ENCODE assay signal across 8 cellular contexts in the genomic region with DNA sequence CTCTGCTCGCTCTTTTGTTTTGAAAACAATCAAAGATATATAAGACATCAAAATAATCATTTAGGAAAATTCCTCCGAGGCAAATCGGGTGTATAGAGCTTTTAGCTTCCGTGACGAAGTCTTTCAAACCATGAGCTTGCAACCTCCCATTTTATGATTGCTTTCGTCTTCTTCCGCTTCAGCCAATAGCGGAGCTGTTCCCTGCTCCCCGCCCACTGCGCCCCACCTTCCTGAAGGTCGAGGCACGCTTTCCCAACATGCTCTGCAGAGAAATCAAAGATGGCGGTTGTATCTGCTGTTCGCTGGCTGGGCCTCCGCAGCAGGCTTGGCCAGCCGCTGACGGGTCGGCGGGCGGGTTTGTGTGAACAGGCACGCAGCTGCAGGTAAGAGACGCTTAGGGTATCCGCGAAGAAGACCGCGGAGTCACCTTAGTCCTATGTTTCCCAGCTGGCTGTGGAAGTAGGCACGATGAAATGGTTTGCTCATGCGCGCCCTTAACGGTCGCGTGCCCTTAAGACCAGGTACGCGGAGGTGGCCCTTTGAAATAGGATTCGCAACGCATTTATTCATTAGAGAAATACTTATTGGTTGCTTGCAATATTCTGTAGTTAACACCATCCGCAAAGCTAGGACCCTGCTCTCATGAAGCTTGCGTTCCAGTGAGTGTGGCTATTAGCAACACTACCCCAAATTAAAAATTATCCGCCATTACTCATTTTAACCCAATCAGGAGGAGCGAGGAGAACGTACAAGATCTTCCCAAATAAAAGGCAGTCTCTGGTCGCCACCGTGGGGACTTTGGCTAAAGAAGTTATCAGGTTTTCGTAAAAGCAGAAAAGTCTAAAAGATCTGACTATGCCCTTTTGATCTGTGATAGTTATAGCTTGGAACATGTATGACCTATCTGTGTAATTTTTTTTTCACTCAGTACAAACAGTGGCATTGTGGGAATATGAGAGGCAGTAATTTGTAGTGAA. TPM values are rescaled to one million over a fixed set of nuclear protein-coding genes. Genes with fewer than 3 reads are reported as not detected.
A peak's percentile ranks its signal among the peaks of the same experiment; 100 is the strongest.
DNase-seq lines count a peak whose midpoint lies in the region; ATAC-seq and TF ChIP-seq lines count a peak whose summit lies in the region.

TSS of gene PTCD3 (plus strand) at position 267 of the 977 bp plus-strand sequence. CDS start at position 280, 13 bp downstream.

- peak within 1 kb of the TSS; percentile 99 for H3K27ac Mint-ChIP-seq in T-helper 2 cell treated with Interferon-gamma antibody and Interleukin-4, amounts not matched to agents 5 μg/mL and 100 μg/mL, for 36 hours

- H3K9me3 Mint-ChIP-seq in T-helper 2 cell treated with Interferon-gamma antibody and Interleukin-4, amounts not matched to agents 5 μg/mL and 100 μg/mL, for 36 hours, result no peaks in the 10 kb centered on the region

- peak; percentile 75 for ATAC-seq in GM18499 (IDR thresholded peaks at IDR 0.05; ENCODE audit: insufficient read depth, unreplicated experiment)
- ATAC-seq in HG02943 (IDR thresholded peaks at IDR 0.05; ENCODE audit: low read depth, unreplicated experiment), result peak; percentile 91
- peak; percentile 97 to 98 for ATAC-seq in right cardiac atrium

- H3K27me3 ChIP-seq in ascending aorta (no peaks in the 10 kb centered on the region), right cardiac atrium (ENCODE audit: control insufficient read depth, insufficient read depth) (no peaks in the 10 kb centered on the region), vagina (no peaks in the 10 kb centered on the region)

- H3K4me3 Mint-ChIP-seq in T-helper 2 cell treated with Interferon-gamma antibody and Interleukin-4, amounts not matched to agents 5 μg/mL and 100 μg/mL, for 36 hours, result peak within 1 kb of the TSS; percentile 93

- peak; percentile 89 to 91 for DNase-seq in NCI-H1930 (lab: John Stamatoyannopoulos, UW)
- peak; percentile 94 for DNase-seq in T-helper 2 cell treated with Interferon-gamma antibody and Interleukin-4, amounts not matched to agents 5 μg/mL and 100 μg/mL, for 36 hours (ENCODE audit: low spot score)
- DNase-seq in ascending aorta (ENCODE audit: low spot score in 2 of 2), result peak; percentile 84 to 97
- DNase-seq in right cardiac atrium, result peak; percentile 95 to 97 (median 97)
- peak; percentile 85 for DNase-seq in pulmonary artery endothelial cell (ENCODE audit: low read depth, low spot score)
- DNase-seq in vagina (ENCODE audit: extremely low spot score in 2 of 2), result peak in 1 of 2 donors; percentile 94

- H3K4me3 ChIP-seq in ascending aorta (peak within 1 kb of the TSS; percentile 81 to 91), right cardiac atrium (ENCODE audit: low read length) (peak within 1 kb of the TSS; percentile 59), vagina (peak within 1 kb of the TSS; percentile 89 to 94)

- H3K36me3 ChIP-seq in ascending aorta (peaks cover 5 to 17% of the 10 kb centered on the region in 2 donors), vagina (peaks cover 0 to 18% of the 10 kb centered on the region in 2 donors)

- H3K27ac ChIP-seq in ascending aorta (peak within 1 kb of the TSS; percentile 77 to 78), right cardiac atrium (ENCODE audit: low read length) (peak within 1 kb of the TSS; percentile 86), vagina (peak within 1 kb of the TSS; percentile 77)

- under 1% methylated on average over 44 of the region's 44 CpGs for WGBS in right cardiac atrium

- no peaks in the 10 kb centered on the region for H3K27me3 Mint-ChIP-seq in T-helper 2 cell treated with Interferon-gamma antibody and Interleukin-4, amounts not matched to agents 5 μg/mL and 100 μg/mL, for 36 hours (ENCODE audit: low read depth)

- peaks cover 37% of the 10 kb centered on the region for H3K4me1 Mint-ChIP-seq in T-helper 2 cell treated with Interferon-gamma antibody and Interleukin-4, amounts not matched to agents 5 μg/mL and 100 μg/mL, for 36 hours (ENCODE audit: low read depth)

- H3K9me3 ChIP-seq in ascending aorta (no peaks in the 10 kb centered on the region), right cardiac atrium (ENCODE audit: control insufficient read depth, low read length) (no peaks in the 10 kb centered on the region), vagina (no peaks in the 10 kb centered on the region)

- TF ChIP-seq CTCF in ascending aorta (IDR thresholded peaks at IDR 0.05) (no peak), vagina (IDR thresholded peaks at IDR 0.05) (no peak)

- peaks cover 43% of the 10 kb centered on the region for H3K36me3 Mint-ChIP-seq in T-helper 2 cell treated with Interferon-gamma antibody and Interleukin-4, amounts not matched to agents 5 μg/mL and 100 μg/mL, for 36 hours (ENCODE audit: low read depth)

- H3K4me1 ChIP-seq in ascending aorta (peaks cover 0 to 26% of the 10 kb centered on the region in 2 donors), right cardiac atrium (ENCODE audit: control insufficient read depth, insufficient read depth, low read length) (no peaks in the 10 kb centered on the region), vagina (peaks cover 36% of the 10 kb centered on the region)

- intact Hi-C loops in ascending aorta (cut with DNase I) (loop anchor here (2.0 to 10.0 kb wide), 2 partner anchors 89 to 491 kb away; partner anchors contain the start of genes C2orf68, IMMT and USP39), right cardiac atrium (cut with DNase I) (no loop called here), vagina (cut with DNase I) (no loop called here)

- TF ChIP-seq POLR2A in vagina (IDR thresholded peaks at IDR 0.05), result peak in 1 of 2 donors; percentile 11

RNA-seq across cellular contexts. Expression of gene PTCD3, which starts in this region (rescaled TPM):
- total RNA-seq in ascending aorta (123 TPM), right cardiac atrium (100 to 1,000 TPM in 3 of 4 donors, 10 to 100 TPM in 1; 98.0 to 112 (median 103) TPM), pulmonary artery endothelial cell (63.3 and 105 TPM in 2 replicates), vagina (61.6 TPM)
- 38.1 TPM for polyA plus RNA-seq in right cardiac atrium
